Comparison of ENCODE assay signal across 1 cellular context in the genomic region with DNA sequence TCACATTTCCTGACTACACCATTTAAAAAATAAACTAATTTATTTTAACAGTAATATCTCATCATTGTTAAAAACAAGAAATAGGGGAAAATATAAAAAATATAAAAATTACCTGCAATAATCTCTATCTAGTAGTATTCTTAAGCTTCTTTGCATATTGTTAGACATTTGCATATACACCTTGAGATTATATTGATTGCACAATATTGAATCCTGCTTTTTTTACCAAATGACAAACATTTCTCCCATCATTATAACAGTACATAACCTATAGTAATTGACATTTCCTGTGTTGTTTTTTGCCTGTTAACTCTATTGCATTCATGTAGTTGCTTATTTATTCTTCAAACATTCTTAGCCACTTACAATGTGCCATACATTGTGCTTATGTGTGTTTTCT.
TF ChIP-seq lines count a peak whose summit lies in the region.

No MANE protein-coding gene starts in this region.

TF ChIP-seq in K562, 482 proteins besides CTCF, POLR2A, EP300 and RAD21:
- TF ChIP-seq CEBPB (tag; IDR thresholded peaks at IDR 0.05) (peak; percentile 95), EP400 (IDR thresholded peaks at IDR 0.05) (0 out of 2 replicates have a peak, but pooled peaks have one; percentile 16), CEBPG (CRISPR knock-in tag; IDR thresholded peaks at IDR 0.05) (no peak), CEBPG (tag; conservative IDR thresholded peaks at IDR 0.05 in 1 of 2, IDR thresholded peaks at IDR 0.05 in 1 of 2) (peak; percentile 69 to 92)
- TF ChIP-seq, protein P1, sequence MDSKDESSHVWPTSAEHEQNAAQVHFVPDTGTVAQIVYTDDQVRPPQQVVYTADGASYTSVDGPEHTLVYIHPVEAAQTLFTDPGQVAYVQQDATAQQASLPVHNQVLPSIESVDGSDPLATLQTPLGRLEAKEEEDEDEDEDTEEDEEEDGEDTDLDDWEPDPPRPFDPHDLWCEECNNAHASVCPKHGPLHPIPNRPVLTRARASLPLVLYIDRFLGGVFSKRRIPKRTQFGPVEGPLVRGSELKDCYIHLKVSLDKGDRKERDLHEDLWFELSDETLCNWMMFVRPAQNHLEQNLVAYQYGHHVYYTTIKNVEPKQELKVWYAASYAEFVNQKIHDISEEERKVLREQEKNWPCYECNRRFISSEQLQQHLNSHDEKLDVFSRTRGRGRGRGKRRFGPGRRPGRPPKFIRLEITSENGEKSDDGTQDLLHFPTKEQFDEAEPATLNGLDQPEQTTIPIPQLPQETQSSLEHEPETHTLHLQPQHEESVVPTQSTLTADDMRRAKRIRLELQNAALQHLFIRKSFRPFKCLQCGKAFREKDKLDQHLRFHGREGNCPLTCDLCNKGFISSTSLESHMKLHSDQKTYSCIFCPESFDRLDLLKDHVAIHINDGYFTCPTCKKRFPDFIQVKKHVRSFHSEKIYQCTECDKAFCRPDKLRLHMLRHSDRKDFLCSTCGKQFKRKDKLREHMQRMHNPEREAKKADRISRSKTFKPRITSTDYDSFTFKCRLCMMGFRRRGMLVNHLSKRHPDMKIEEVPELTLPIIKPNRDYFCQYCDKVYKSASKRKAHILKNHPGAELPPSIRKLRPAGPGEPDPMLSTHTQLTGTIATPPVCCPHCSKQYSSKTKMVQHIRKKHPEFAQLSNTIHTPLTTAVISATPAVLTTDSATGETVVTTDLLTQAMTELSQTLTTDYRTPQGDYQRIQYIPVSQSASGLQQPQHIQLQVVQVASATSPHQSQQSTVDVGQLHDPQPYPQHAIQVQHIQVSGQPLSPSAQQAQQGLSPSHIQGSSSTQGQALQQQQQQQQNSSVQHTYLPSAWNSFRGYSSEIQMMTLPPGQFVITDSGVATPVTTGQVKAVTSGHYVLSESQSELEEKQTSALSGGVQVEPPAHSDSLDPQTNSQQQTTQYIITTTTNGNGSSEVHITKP (IDR thresholded peaks at IDR 0.05; ENCODE audit: partially characterized antibody), result no peak
- TF ChIP-seq, protein P2, sequence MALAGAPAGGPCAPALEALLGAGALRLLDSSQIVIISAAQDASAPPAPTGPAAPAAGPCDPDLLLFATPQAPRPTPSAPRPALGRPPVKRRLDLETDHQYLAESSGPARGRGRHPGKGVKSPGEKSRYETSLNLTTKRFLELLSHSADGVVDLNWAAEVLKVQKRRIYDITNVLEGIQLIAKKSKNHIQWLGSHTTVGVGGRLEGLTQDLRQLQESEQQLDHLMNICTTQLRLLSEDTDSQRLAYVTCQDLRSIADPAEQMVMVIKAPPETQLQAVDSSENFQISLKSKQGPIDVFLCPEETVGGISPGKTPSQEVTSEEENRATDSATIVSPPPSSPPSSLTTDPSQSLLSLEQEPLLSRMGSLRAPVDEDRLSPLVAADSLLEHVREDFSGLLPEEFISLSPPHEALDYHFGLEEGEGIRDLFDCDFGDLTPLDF (CRISPR knock-in tag; IDR thresholded peaks at IDR 0.05), result no peak
- TF ChIP-seq, protein P3, sequence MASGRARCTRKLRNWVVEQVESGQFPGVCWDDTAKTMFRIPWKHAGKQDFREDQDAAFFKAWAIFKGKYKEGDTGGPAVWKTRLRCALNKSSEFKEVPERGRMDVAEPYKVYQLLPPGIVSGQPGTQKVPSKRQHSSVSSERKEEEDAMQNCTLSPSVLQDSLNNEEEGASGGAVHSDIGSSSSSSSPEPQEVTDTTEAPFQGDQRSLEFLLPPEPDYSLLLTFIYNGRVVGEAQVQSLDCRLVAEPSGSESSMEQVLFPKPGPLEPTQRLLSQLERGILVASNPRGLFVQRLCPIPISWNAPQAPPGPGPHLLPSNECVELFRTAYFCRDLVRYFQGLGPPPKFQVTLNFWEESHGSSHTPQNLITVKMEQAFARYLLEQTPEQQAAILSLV (tag; IDR thresholded peaks at IDR 0.05), result peak; percentile 49; the same call in 1 of the 2 replicates
